Comparison of ENCODE assay signal across 1 cellular context in the genomic region with DNA sequence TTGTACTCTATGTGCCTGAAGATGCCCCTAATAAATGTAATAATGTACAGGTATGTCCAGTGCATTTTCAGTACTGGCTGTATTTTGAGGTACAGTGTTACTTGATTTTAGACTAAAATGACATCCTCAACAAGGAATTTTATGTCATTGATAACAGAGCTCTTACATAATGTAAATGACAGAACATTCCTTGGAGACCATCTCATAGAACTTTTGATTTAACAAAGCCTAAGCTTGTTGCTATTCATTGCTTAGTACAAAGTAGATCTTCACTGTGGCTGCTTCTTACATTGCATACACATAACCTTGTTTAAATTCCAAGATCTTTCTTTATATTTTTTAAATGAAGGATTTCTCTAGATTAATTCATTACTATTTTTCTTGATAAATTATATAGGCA.
TF ChIP-seq lines count a peak whose summit lies in the region.

No MANE protein-coding gene starts in this region.

TF ChIP-seq in endothelial cell of umbilical vein, 7 proteins besides CTCF, POLR2A, EP300 and RAD21:
- TF ChIP-seq GATA2 (IDR thresholded peaks at IDR 0.05; ENCODE audit: insufficient read depth, insufficient read length, low read depth, low read length) (no peak), MYC (IDR thresholded peaks at IDR 0.05; ENCODE audit: low read depth, low read length) (no peak), EZH2 (IDR thresholded peaks at IDR 0.05; ENCODE audit: borderline replicate concordance, low read depth, low read length, severe bottlenecking) (no peak), POLR2AphosphoS5 (IDR thresholded peaks at IDR 0.05; ENCODE audit: insufficient read depth, low read depth, low read length) (no peak), FOS (IDR thresholded peaks at IDR 0.05; ENCODE audit: borderline replicate concordance, insufficient read depth, low read length) (no peak), JUN (IDR thresholded peaks at IDR 0.05; ENCODE audit: borderline replicate concordance, insufficient read depth, insufficient read length, low read depth) (no peak)
- TF ChIP-seq, protein P1, sequence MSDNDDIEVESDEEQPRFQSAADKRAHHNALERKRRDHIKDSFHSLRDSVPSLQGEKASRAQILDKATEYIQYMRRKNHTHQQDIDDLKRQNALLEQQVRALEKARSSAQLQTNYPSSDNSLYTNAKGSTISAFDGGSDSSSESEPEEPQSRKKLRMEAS (IDR thresholded peaks at IDR 0.05; ENCODE audit: insufficient read depth, insufficient read length) = no peak
TF ChIP-seq in endothelial cell of umbilical vein: peak in this region for 0.
